ENCODE assay signal across 25 cellular contexts in genomic region chr3:131435000-131435399, GRCh38.
"Had no signal": no experiment of that assay in that cellular context is flagged by ENCODE, and none has a peak within 500 bp of the region (broad histone marks: within the 10 kb centered on the region; RNA-seq: fewer than 3 reads in every experiment).

No MANE protein-coding gene starts in this region.

- H3K9me3 ChIP-seq: mucosa of descending colon, ovary, right atrium auricular region, right lobe of liver, tibial nerve, uterus had no signal

- H3K27ac ChIP-seq: left lung, ovary, right atrium auricular region, right lobe of liver, tibial nerve, uterus had no signal

- H3K36me3 ChIP-seq: left lung, ovary, right atrium auricular region, right lobe of liver, tibial nerve, uterus had no signal

- FAIRE-seq: islet of Langerhans had no signal

- H3K4me3 ChIP-seq: left lung, lung, mucosa of descending colon, ovary, right atrium auricular region, right lobe of liver, smooth muscle cell, tibial nerve, uterus had no signal

- H3K27me3 ChIP-seq: left lung, ovary, right atrium auricular region, right lobe of liver, tibial nerve, uterus had no signal

- DNase-seq: hypothalamus; immature natural killer cell; kidney; left colon; left lung; midbrain; mucosa of descending colon; naive thymus-derived CD4-positive, alpha-beta T cell; ovary; right lobe of liver; stimulated activated CD4-positive, alpha-beta T cell treated with anti-CD3 and anti-CD28 coated beads, Interleukin-1b, Interleukin-23, amount 100 ng/mL, for 48 hours; stimulated activated CD4-positive, alpha-beta T cell treated with anti-CD3 and anti-CD28 coated beads, Interleukin-2, amount 100 ng/mL, for 48 hours; stimulated activated CD4-positive, alpha-beta T cell treated with anti-CD3 and anti-CD28 coated beads, Interleukin-4, amount 100 ng/mL, for 4 hours; stimulated activated CD8-positive, alpha-beta memory T cell treated with anti-CD3 and anti-CD28 coated beads, Interleukin-4, amount 100 ng/mL, for 48 hours; stimulated activated naive CD4-positive, alpha-beta T cell treated with Interleukin-2 at 50 U/mL for 16 hours; stimulated activated naive CD8-positive, alpha-beta T cell treated with anti-CD3 and anti-CD28 coated beads, Interleukin-15, amount 100 ng/mL, for 72 hours; substantia nigra; uterus had no signal

- H3K4me1 ChIP-seq: left lung, right atrium auricular region, right lobe of liver, tibial nerve, uterus had no signal

- H3K4me2 ChIP-seq: smooth muscle cell had no signal

- ATAC-seq: left colon; left lung; mucosa of descending colon; naive thymus-derived CD4-positive, alpha-beta T cell; natural killer cell treated with Interleukin-12 subunit alpha and Interleukin-12 subunit beta and Interleukin-15 and Interleukin-18, amount 100 ng/mL, for 72 hours; right lobe of liver; stimulated activated memory B cell treated with anti-CD40 and anti-IgM and Interleukin-4, amounts not matched to agents 10 μg/mL and 1 μg/mL and 100 μg/mL, for 72 hours; stimulated activated naive CD8-positive, alpha-beta T cell treated with anti-CD3 and anti-CD28 coated beads, Interleukin-15, amount 100 ng/mL, for 72 hours had no signal
